Comparison of ENCODE assay signal across 17 cellular contexts in genomic region chr7:32516551-32517082, GRCh38. TPM values are rescaled to one million over a fixed set of nuclear protein-coding genes. Genes with fewer than 3 reads are reported as not detected.
A peak's percentile ranks its signal among the peaks of the same experiment; 100 is the strongest.
DNase-seq lines count a peak whose midpoint lies in the region; ATAC-seq and TF ChIP-seq lines count a peak whose summit lies in the region.
"Had no signal": no experiment of that assay in that cellular context is flagged by ENCODE, and none has a peak within 500 bp of the region (broad histone marks: within the 10 kb centered on the region; RNA-seq: fewer than 3 reads in every experiment).

No MANE protein-coding gene starts in this region.

- H3K36me3 ChIP-seq in smooth muscle cell (ENCODE audit: low read depth): no peaks in the 10 kb centered on the region
- H3K36me3 ChIP-seq: breast epithelium had no signal

- H3K4me1 ChIP-seq in smooth muscle cell (ENCODE audit: low read depth): no peaks in the 10 kb centered on the region
- H3K4me1 ChIP-seq: breast epithelium had no signal

- 95% methylated on average over 3 of the region's 3 CpGs for WGBS in smooth muscle cell (ENCODE audit: low lambda C conversion rate)

- H3K27ac Mint-ChIP-seq in activated CD8-positive, alpha-beta T cell treated with anti-CD3 and anti-CD28 coated beads for 36 hours: peak overlapping the region; percentile 83
- no peak overlapping the region for H3K27ac Mint-ChIP-seq in activated CD8-positive, alpha-beta T cell treated with anti-CD3 and anti-CD28 coated beads, Interleukin-2, amount 10 ng/mL, durations not matched to agents 7 days and 5 days
- peak overlapping the region; percentile 88 for H3K27ac Mint-ChIP-seq in T-helper 17 cell
- no peak overlapping the region for H3K27ac Mint-ChIP-seq in mesothelial cell of epicardium

- no peak overlapping the region for H2AFZ ChIP-seq in smooth muscle cell (ENCODE audit: low read depth)

- peaks cover 65% of the 10 kb centered on the region for H3K4me1 Mint-ChIP-seq in activated CD8-positive, alpha-beta T cell treated with anti-CD3 and anti-CD28 coated beads for 36 hours (ENCODE audit: low read depth)
- peaks cover 34% of the 10 kb centered on the region for H3K4me1 Mint-ChIP-seq in activated CD8-positive, alpha-beta T cell treated with anti-CD3 and anti-CD28 coated beads, Interleukin-2, amount 10 ng/mL, durations not matched to agents 7 days and 5 days (ENCODE audit: low read depth)
- peaks cover 50% of the 10 kb centered on the region for H3K4me1 Mint-ChIP-seq in T-helper 17 cell
- H3K4me1 Mint-ChIP-seq in mesothelial cell of epicardium: no peaks in the 10 kb centered on the region

- peaks cover 75% of the 10 kb centered on the region for H3K79me2 ChIP-seq in smooth muscle cell (ENCODE audit: low read depth)

- H3K27ac ChIP-seq in smooth muscle cell (ENCODE audit: low read depth): peak overlapping the region; percentile 76
- H3K27ac ChIP-seq: breast epithelium had no signal

- H3K9me3 Mint-ChIP-seq in activated CD8-positive, alpha-beta T cell treated with anti-CD3 and anti-CD28 coated beads for 36 hours: peaks cover 20% of the 10 kb centered on the region
- peaks cover 24% of the 10 kb centered on the region for H3K9me3 Mint-ChIP-seq in activated CD8-positive, alpha-beta T cell treated with anti-CD3 and anti-CD28 coated beads, Interleukin-2, amount 10 ng/mL, durations not matched to agents 7 days and 5 days (ENCODE audit: insufficient read depth)
- peaks cover 74% of the 10 kb centered on the region for H3K9me3 Mint-ChIP-seq in mesothelial cell of epicardium

- CTCF ChIA-PET in activated CD8-positive, alpha-beta T cell treated with anti-CD3 and anti-CD28 coated beads for 36 hours (lab: Charles Lee): interaction anchor here (1.3 to 1.7 kb wide), 2 partner anchors 21 to 26 kb away, joined by 3 read pairs; no protein-coding TSS in a partner anchor
- CTCF ChIA-PET in activated CD8-positive, alpha-beta T cell treated with anti-CD3 and anti-CD28 coated beads, Interleukin-2, amount 10 ng/mL, durations not matched to agents 7 days and 5 days (lab: Charles Lee): no interaction called here

- no peak overlapping the region for H3K4me3 ChIP-seq in fibroblast of mammary gland (ENCODE audit: control insufficient read depth, low read depth, low read length)
- peak overlapping the region; percentile 8 for H3K4me3 ChIP-seq in smooth muscle cell
- H3K4me3 ChIP-seq: breast epithelium, SJSA1 had no signal

- no peaks in the 10 kb centered on the region for H3F3A ChIP-seq in smooth muscle cell (ENCODE audit: low read depth)

- H4K20me1 ChIP-seq in smooth muscle cell (ENCODE audit: low read depth): peaks cover 7% of the 10 kb centered on the region

- H3K4me2 ChIP-seq in smooth muscle cell: no peak overlapping the region

- H3K9me3 ChIP-seq in T-helper 17 cell (ENCODE audit: control insufficient read depth, low read length, poor library complexity, severe bottlenecking) (no peaks in the 10 kb centered on the region), smooth muscle cell (replicated peaks; ENCODE audit: low read depth) (peaks cover 3% of the 10 kb centered on the region)
- H3K9me3 ChIP-seq: breast epithelium had no signal

- peaks cover 62% of the 10 kb centered on the region for H3K36me3 Mint-ChIP-seq in activated CD8-positive, alpha-beta T cell treated with anti-CD3 and anti-CD28 coated beads for 36 hours (ENCODE audit: low read depth)
- peaks cover 75% of the 10 kb centered on the region for H3K36me3 Mint-ChIP-seq in activated CD8-positive, alpha-beta T cell treated with anti-CD3 and anti-CD28 coated beads, Interleukin-2, amount 10 ng/mL, durations not matched to agents 7 days and 5 days (ENCODE audit: low read depth)
- H3K36me3 Mint-ChIP-seq in T-helper 17 cell (ENCODE audit: low read depth): peaks cover 5% of the 10 kb centered on the region
- H3K36me3 Mint-ChIP-seq in mesothelial cell of epicardium: peaks cover 81% of the 10 kb centered on the region

- no peaks in the 10 kb centered on the region for H3K27me3 ChIP-seq in smooth muscle cell (ENCODE audit: low read depth)
- H3K27me3 ChIP-seq: breast epithelium, SJSA1 had no signal

- DNase-seq in activated CD8-positive, alpha-beta T cell treated with anti-CD3 and anti-CD28 coated beads for 36 hours: no peak
- no peak for DNase-seq in activated CD8-positive, alpha-beta T cell treated with anti-CD3 and anti-CD28 coated beads, Interleukin-2, amount 10 ng/mL, durations not matched to agents 7 days and 5 days
- no peak for DNase-seq in T-helper 17 cell
- peak; percentile 70 for DNase-seq in fibroblast of mammary gland (ENCODE audit: low read depth)
- DNase-seq in smooth muscle cell (lab: John Stamatoyannopoulos, UW; ENCODE audit: unreplicated experiment): no peak
- no peak for DNase-seq in NCI-H2081 treated with DMSO at 0.1 percent for 48 hours (lab: John Stamatoyannopoulos, UW)
- DNase-seq in NK-92 treated with Interleukin-12 subunit alpha and Interleukin-12 subunit beta, amount 100 ng/mL, for 24 hours (lab: John Stamatoyannopoulos, UW): no peak
- DNase-seq in mesothelial cell of epicardium (ENCODE audit: low spot score in 2 of 2, unreplicated experiment in 2 of 2): no peak
- DNase-seq: 8988T; activated CD8-positive, alpha-beta memory T cell treated with anti-CD3 and anti-CD28 coated beads for 24 hours; activated effector memory CD4-positive, alpha-beta T cell treated with anti-CD3 and anti-CD28 coated beads, Interleukin-2, amount 50 U/mL, for 16 hours; CD8-positive, alpha-beta T cell; HCEC 1CT; head of caudate nucleus; stimulated activated CD4-positive, alpha-beta T cell treated with anti-CD3 and anti-CD28 coated beads, Interleukin-2, amount 100 ng/mL, for 48 hours had no signal

- POLR2A ChIA-PET in activated CD8-positive, alpha-beta T cell treated with anti-CD3 and anti-CD28 coated beads for 36 hours (lab: Charles Lee): interaction anchor here (0.6 to 3.3 kb wide), 4 partner anchors 10 to 57 kb away, joined by 3 to 17 read pairs (median 6); partner anchors contain the start of gene AVL9
- POLR2A ChIA-PET in activated CD8-positive, alpha-beta T cell treated with anti-CD3 and anti-CD28 coated beads, Interleukin-2, amount 10 ng/mL, durations not matched to agents 7 days and 5 days (lab: Charles Lee): no interaction called here

- H3K27me3 Mint-ChIP-seq in activated CD8-positive, alpha-beta T cell treated with anti-CD3 and anti-CD28 coated beads for 36 hours: no peaks in the 10 kb centered on the region
- no peaks in the 10 kb centered on the region for H3K27me3 Mint-ChIP-seq in activated CD8-positive, alpha-beta T cell treated with anti-CD3 and anti-CD28 coated beads, Interleukin-2, amount 10 ng/mL, durations not matched to agents 7 days and 5 days (ENCODE audit: low read depth)
- H3K27me3 Mint-ChIP-seq in T-helper 17 cell (no peaks in the 10 kb centered on the region), mesothelial cell of epicardium (ENCODE audit: low read depth) (no peaks in the 10 kb centered on the region)

- intact Hi-C loops in activated CD8-positive, alpha-beta T cell treated with anti-CD3 and anti-CD28 coated beads for 36 hours (cut with micrococcal nuclease): no loop called here

- ATAC-seq in activated CD8-positive, alpha-beta T cell treated with anti-CD3 and anti-CD28 coated beads for 36 hours: no peak
- ATAC-seq in activated CD8-positive, alpha-beta T cell treated with anti-CD3 and anti-CD28 coated beads, Interleukin-2, amount 10 ng/mL, durations not matched to agents 7 days and 5 days: no peak
- no peak for ATAC-seq in T-helper 17 cell

- TF ChIP-seq CTCF in activated CD8-positive, alpha-beta T cell treated with anti-CD3 and anti-CD28 coated beads for 36 hours (IDR thresholded peaks at IDR 0.05): no peak
- TF ChIP-seq CTCF in fibroblast of mammary gland (conservative IDR thresholded peaks at IDR 0.05; ENCODE audit: control insufficient read depth, insufficient read depth, low read depth, low read length) (no peak), smooth muscle cell (IDR thresholded peaks at IDR 0.05; ENCODE audit: borderline replicate concordance, insufficient read depth, poor library complexity, severe bottlenecking) (no peak), mesothelial cell of epicardium (IDR thresholded peaks at IDR 0.05; ENCODE audit: unreplicated experiment) (no peak)

- no peak overlapping the region for H3K4me3 Mint-ChIP-seq in activated CD8-positive, alpha-beta T cell treated with anti-CD3 and anti-CD28 coated beads for 36 hours
- no peak overlapping the region for H3K4me3 Mint-ChIP-seq in activated CD8-positive, alpha-beta T cell treated with anti-CD3 and anti-CD28 coated beads, Interleukin-2, amount 10 ng/mL, durations not matched to agents 7 days and 5 days
- H3K4me3 Mint-ChIP-seq in T-helper 17 cell (no peak overlapping the region), mesothelial cell of epicardium (no peak overlapping the region)

- H3K9ac ChIP-seq in smooth muscle cell (ENCODE audit: low read depth): no peak overlapping the region

RNA-seq across cellular contexts. Expression of gene AVL9, which starts 21.3 kb away (rescaled TPM):
- total RNA-seq in activated CD8-positive, alpha-beta T cell treated with anti-CD3 and anti-CD28 coated beads for 36 hours: 10 to 100 TPM; 54.0 to 63.5 TPM
- total RNA-seq in activated CD8-positive, alpha-beta T cell treated with anti-CD3 and anti-CD28 coated beads, Interleukin-2, amount 10 ng/mL, durations not matched to agents 7 days and 5 days: 10 to 100 TPM; 29.6 to 30.1 TPM
- total RNA-seq in T-helper 17 cell (10 to 100 TPM; 26.1 to 28.1 TPM), smooth muscle cell (26.0 and 32.3 TPM in 2 replicates), mesothelial cell of epicardium (36.8 to 39.6 TPM (median 38.5 TPM) in 3 replicates)
- 12.2 and 13.1 TPM in 2 replicates for polyA plus RNA-seq in smooth muscle cell

RNA-seq across cellular contexts. Expression of gene LSM5, which starts 26.4 kb away (rescaled TPM):
- total RNA-seq in activated CD8-positive, alpha-beta T cell treated with anti-CD3 and anti-CD28 coated beads for 36 hours: 100 to 1,000 TPM; 122 to 124 TPM
- 10 to 100 TPM; 94.4 to 97.1 TPM for total RNA-seq in activated CD8-positive, alpha-beta T cell treated with anti-CD3 and anti-CD28 coated beads, Interleukin-2, amount 10 ng/mL, durations not matched to agents 7 days and 5 days
- total RNA-seq in T-helper 17 cell: 10 to 100 TPM; 23.8 to 24.8 TPM
- 65.0 and 70.0 TPM in 2 replicates for total RNA-seq in smooth muscle cell
- 89.6 and 98.1 TPM in 2 replicates for polyA plus RNA-seq in smooth muscle cell
- total RNA-seq in mesothelial cell of epicardium: 48.0 to 52.0 TPM (median 51.3 TPM) in 3 replicates

Comparison
In these comparisons a context has a peak if more than half of its experiments do, and no peak if none do; other contexts are left out.
1. H3K27ac Mint-ChIP-seq: peak in activated CD8-positive, alpha-beta T cell treated with anti-CD3 and anti-CD28 coated beads for 36 hours (single experiment) and T-helper 17 cell (single experiment); none in activated CD8-positive, alpha-beta T cell treated with anti-CD3 and anti-CD28 coated beads, Interleukin-2, amount 10 ng/mL, durations not matched to agents 7 days and 5 days (single experiment) and mesothelial cell of epicardium (single experiment).